19 cellular contexts compared by ENCODE assay signal in genomic region chr15:45604321-45604720, GRCh38. TPM values are rescaled to one million over a fixed set of nuclear protein-coding genes. Genes with fewer than 3 reads are reported as not detected.
DNase-seq lines count a peak whose midpoint lies in the region; ATAC-seq and TF ChIP-seq lines count a peak whose summit lies in the region.
"Had no signal": no experiment of that assay in that cellular context is flagged by ENCODE, and none has a peak within 500 bp of the region (broad histone marks: within the 10 kb centered on the region; RNA-seq: fewer than 3 reads in every experiment).

No MANE protein-coding gene starts in this region.

- no peak for TF ChIP-seq CTCF in CD14-positive monocyte (IDR thresholded peaks at IDR 0.05)
- TF ChIP-seq CTCF in lower lobe of right lung (IDR thresholded peaks at IDR 0.05) = no peak

- no peak for DNase-seq in CD14-positive monocyte (ENCODE audit: low spot score)
- DNase-seq in Karpas-422 = no peak
- DNase-seq in SKM-1 treated with dmso at 0.1 percent for 144 hours (lab: John Stamatoyannopoulos, UW; ENCODE audit: unreplicated experiment) = peak; percentile 69
- DNase-seq in lower lobe of right lung = no peak
- no peak for DNase-seq in NCI-H2081 (lab: John Stamatoyannopoulos, UW)
- no peak for DNase-seq in islet precursor cell
- DNase-seq in activated CD4-positive, alpha-beta T cell treated with anti-CD3 and anti-CD28 coated beads for 4 hours = no peak
- DNase-seq: activated gamma-delta T cell treated with Interleukin-2 at 50 U/mL for 16 hours; Caco-2; foreskin melanocyte; left colon; mucosa of descending colon; NCI-H2107; NCI-H526 treated with DMSO at 0.1 percent for 48 hours; occipital lobe; right lobe of liver; stimulated activated CD4-positive, alpha-beta T cell treated with anti-CD3 and anti-CD28 coated beads, Interleukin-1b, Interleukin-23, amount 100 ng/mL, for 48 hours; SW 1271 had no signal

- ATAC-seq in lower lobe of right lung (peak; percentile 12 to 17), GM21528 (IDR thresholded peaks at IDR 0.05; ENCODE audit: low FRiP score, unreplicated experiment) (no peak)
- ATAC-seq: left colon, mucosa of descending colon had no signal

- H2AFZ ChIP-seq in Karpas-422 (ENCODE audit: low read length) = no peak overlapping the region

- peak overlapping the region; percentile 24 for H3K4me2 ChIP-seq in Karpas-422 (ENCODE audit: low read depth, low read length, poor library complexity, severe bottlenecking)

- peak overlapping the region; percentile 77 for H3K27ac ChIP-seq in Karpas-422 (ENCODE audit: low read length)
- H3K27ac ChIP-seq in lower lobe of right lung = no peak overlapping the region
- H3K27ac ChIP-seq: right lobe of liver had no signal

- peak overlapping the region; percentile 76 to 94 (median 91) for H3K27ac Mint-ChIP-seq in CD14-positive monocyte

- H3K9me3 ChIP-seq in Karpas-422 (ENCODE audit: low read length) (no peaks in the 10 kb centered on the region), lower lobe of right lung (no peaks in the 10 kb centered on the region)
- H3K9me3 ChIP-seq: Caco-2, mucosa of descending colon, right lobe of liver had no signal

- H3K36me3 ChIP-seq in Karpas-422 (ENCODE audit: insufficient read depth, low read length) (peaks cover 12% of the 10 kb centered on the region), lower lobe of right lung (peaks cover 40% of the 10 kb centered on the region)

- no peaks in the 10 kb centered on the region for H4K20me1 ChIP-seq in Karpas-422 (ENCODE audit: insufficient read depth, low read depth, low read length)

- H3K9ac ChIP-seq in Karpas-422 (ENCODE audit: low read length) = peak overlapping the region; percentile 25; the same call in 1 of the 2 replicates

- peaks cover 36% of the 10 kb centered on the region for H3K4me1 Mint-ChIP-seq in CD14-positive monocyte

- H3K36me3 Mint-ChIP-seq in CD14-positive monocyte = peaks cover 19 to 20% of the 10 kb centered on the region in 2 donors

- H3K4me3 ChIP-seq in Karpas-422 (ENCODE audit: low read length) (no peak overlapping the region), lower lobe of right lung (no peak overlapping the region)
- H3K4me3 ChIP-seq: mucosa of descending colon, right lobe of liver had no signal

- intact Hi-C loops in CD14-positive monocyte (cut with micrococcal nuclease) = loop anchor here in 1 of 2 donors (5.0 kb wide), 1 partner anchor 38 kb away; no protein-coding TSS in a partner anchor
- intact Hi-C loops in lower lobe of right lung (cut with DNase I) = no loop called here

- peak overlapping the region in 1 of 2 donors; percentile 12 for H3K4me3 Mint-ChIP-seq in CD14-positive monocyte

- peaks cover 48% of the 10 kb centered on the region for H3K79me2 ChIP-seq in Karpas-422 (ENCODE audit: low read length)

- no peaks in the 10 kb centered on the region for H3K9me2 ChIP-seq in Karpas-422 (replicated peaks; ENCODE audit: insufficient read depth, low read length)

- H3K9me3 Mint-ChIP-seq in CD14-positive monocyte = no peaks in the 10 kb centered on the region

- H3K27me3 ChIP-seq in Karpas-422 (ENCODE audit: low read length) (no peaks in the 10 kb centered on the region), lower lobe of right lung (ENCODE audit: low read depth) (no peaks in the 10 kb centered on the region)
- H3K27me3 ChIP-seq: right lobe of liver had no signal

- peaks cover 46% of the 10 kb centered on the region for H3K4me1 ChIP-seq in Karpas-422 (ENCODE audit: low read length)
- H3K4me1 ChIP-seq in lower lobe of right lung = no peaks in the 10 kb centered on the region
- H3K4me1 ChIP-seq: Caco-2, right lobe of liver had no signal

- H3K27me3 Mint-ChIP-seq in CD14-positive monocyte (ENCODE audit: low read depth in 3 of 3) = no peaks in the 10 kb centered on the region

RNA-seq across cellular contexts. Expression of gene BLOC1S6, which starts 17.1 kb away (rescaled TPM):
- polyA plus RNA-seq in CD14-positive monocyte = 10 to 100 TPM; 47.9 to 54.9 TPM
- 62.7 and 77.1 TPM in 2 replicates for total RNA-seq in Karpas-422 (2014; rRNA removed; shearing (Covaris generic); ENCODE audit: low replicate concordance)
- 41.0 TPM for total RNA-seq in lower lobe of right lung

RNA-seq across cellular contexts. Expression of gene SQOR, which starts 30.5 kb away (rescaled TPM):
- polyA plus RNA-seq in CD14-positive monocyte = 100 to 1,000 TPM; 232 to 292 TPM
- total RNA-seq in Karpas-422 (2014; rRNA removed; shearing (Covaris generic); ENCODE audit: low replicate concordance) = 2.1 and 3.5 TPM in 2 replicates
- total RNA-seq in lower lobe of right lung = 97.1 TPM

Comparison
In these comparisons a context has a peak if more than half of its experiments do, and no peak if none do; other contexts are left out.
1. RNA of gene SQOR, which starts 30.5 kb away (total RNA-seq): 97.1 TPM in lower lobe of right lung (single experiment); 2.1 to 3.5 TPM in Karpas-422; every median in the first group is over 10 times any median in the second.